ENCODE assay signal across 14 cellular contexts in the genomic region with DNA sequence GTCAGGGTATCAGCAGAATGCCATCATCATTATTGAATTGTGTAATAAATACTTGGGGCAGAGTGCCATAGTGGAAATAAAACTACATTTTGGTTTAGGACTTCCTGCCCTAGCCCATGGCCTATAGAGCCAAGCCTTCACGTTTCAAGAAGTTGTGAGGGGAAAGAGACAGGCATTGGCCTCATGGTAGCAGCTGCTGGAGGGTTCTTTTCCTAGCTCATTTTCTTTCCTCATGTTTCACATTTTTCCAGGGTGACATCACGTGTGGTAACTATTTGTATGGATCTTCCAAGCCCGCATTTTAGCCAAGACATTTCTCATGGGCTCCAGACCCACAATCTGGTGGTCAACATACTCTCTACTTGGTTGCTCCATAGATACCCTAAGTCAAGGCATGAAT.
DNase-seq lines count a peak whose midpoint lies in the region; FAIRE-seq and TF ChIP-seq lines count a peak whose summit lies in the region.
"Had no signal": no experiment of that assay in that cellular context is flagged by ENCODE, and none has a peak within 500 bp of the region (broad histone marks: within the 10 kb centered on the region; RNA-seq: fewer than 3 reads in every experiment).

No MANE protein-coding gene starts in this region.

- no peak for TF ChIP-seq CTCF in keratinocyte (optimal IDR thresholded peaks at IDR 0.05 in 1 of 3, IDR thresholded peaks at IDR 0.05 in 1 of 3, conservative IDR thresholded peaks at IDR 0.05 in 1 of 3; ENCODE audit: extremely low read depth in 1 of 3, insufficient read depth in 2 of 3, low read length in 3 of 3)

- H3K9me3 ChIP-seq in keratinocyte (ENCODE audit: control insufficient read depth, low read depth, low read length) = no peaks in the 10 kb centered on the region
- H3K9me3 ChIP-seq: heart right ventricle, transverse colon had no signal

- no peaks in the 10 kb centered on the region for H3K9me3 Mint-ChIP-seq in activated T-helper 1 cell treated with anti-CD3 and anti-CD28 coated beads, Interleukin-12 subunit alpha, Interleukin-12 subunit beta, Interleukin-2, Interleukin-4 antibody, amounts not matched to agents 30 ng/mL and 10 ng/mL and 1 ng/mL, durations not matched to agents 14 hours and 24 hours and 36 hours
- H3K9me3 Mint-ChIP-seq: neural progenitor cell had no signal

- H3K27me3 Mint-ChIP-seq in activated T-helper 1 cell treated with anti-CD3 and anti-CD28 coated beads, Interleukin-12 subunit alpha, Interleukin-12 subunit beta, Interleukin-2, Interleukin-4 antibody, amounts not matched to agents 30 ng/mL and 10 ng/mL and 1 ng/mL, durations not matched to agents 14 hours and 24 hours and 36 hours (ENCODE audit: insufficient read depth) = no peaks in the 10 kb centered on the region

- TF ChIP-seq POLR2A in H54 (IDR thresholded peaks at IDR 0.05; ENCODE audit: low read depth, low read length) = no peak

- H3K4me3 Mint-ChIP-seq in activated T-helper 1 cell treated with anti-CD3 and anti-CD28 coated beads, Interleukin-12 subunit alpha, Interleukin-12 subunit beta, Interleukin-2, Interleukin-4 antibody, amounts not matched to agents 30 ng/mL and 10 ng/mL and 1 ng/mL, durations not matched to agents 14 hours and 24 hours and 36 hours = no peak overlapping the region
- H3K4me3 Mint-ChIP-seq: neural progenitor cell had no signal

- no peaks in the 10 kb centered on the region for H3K9me1 ChIP-seq in keratinocyte (ENCODE audit: control insufficient read depth, extremely low read depth, insufficient read depth, low read length)

- H3K79me2 ChIP-seq in keratinocyte (ENCODE audit: control insufficient read depth, insufficient read depth, low read length) = peaks cover 66% of the 10 kb centered on the region

- DNase-seq in A172 (ENCODE audit: low spot score) (peak; percentile 54), H54 (ENCODE audit: insufficient read length, low spot score) (peak; percentile 6), astrocyte of the hippocampus (ENCODE audit: low read depth, low spot score) (peak; percentile 90), keratinocyte (ENCODE audit: low read depth, low spot score) (no peak), NCI-H526 treated with DMSO at 0.1 percent for 48 hours (lab: John Stamatoyannopoulos, UW) (no peak), SK-N-DZ (ENCODE audit: low spot score) (no peak)
- no peak for DNase-seq in activated T-helper 1 cell treated with anti-CD3 and anti-CD28 coated beads, Interleukin-12 subunit alpha, Interleukin-12 subunit beta, Interleukin-2, Interleukin-4 antibody, amounts not matched to agents 30 ng/mL and 10 ng/mL and 1 ng/mL, durations not matched to agents 14 hours and 24 hours and 36 hours (ENCODE audit: low spot score)
- no peak for DNase-seq in effector CD8-positive, alpha-beta T cell (lab: John Stamatoyannopoulos, UW)
- DNase-seq: amygdala; heart right ventricle; KBM-7; stimulated activated CD4-positive, alpha-beta T cell treated with anti-CD3 and anti-CD28 coated beads, Interleukin-4, amount 100 ng/mL, for 4 hours; transverse colon had no signal

- no peak overlapping the region for H3K4me2 ChIP-seq in keratinocyte (ENCODE audit: control insufficient read depth, extremely low read depth, insufficient read depth, low read depth, low read length)
- H3K4me2 ChIP-seq: neural progenitor cell had no signal

- peaks cover 8% of the 10 kb centered on the region for H3K4me1 ChIP-seq in keratinocyte (ENCODE audit: control insufficient read depth, extremely low read depth, insufficient read depth, low read length)

- H3K27ac ChIP-seq in keratinocyte (ENCODE audit: control insufficient read depth, insufficient read depth, low read length) = no peak overlapping the region
- H3K27ac ChIP-seq: neural progenitor cell, transverse colon had no signal

- peak; percentile 6 for FAIRE-seq in H54 (lab: Jason Lieb, UNC)
- peak; percentile 34 for FAIRE-seq in keratinocyte (lab: Jason Lieb, UNC)

- no peaks in the 10 kb centered on the region for H4K20me1 ChIP-seq in keratinocyte (ENCODE audit: control insufficient read depth, extremely low read depth, insufficient read depth, low read length)

- H3K4me3 ChIP-seq in keratinocyte (ENCODE audit: control insufficient read depth in 2 of 3, extremely low read depth in 1 of 3, insufficient read depth in 2 of 3, low read depth in 1 of 3, low read length in 3 of 3) = no peak overlapping the region
- H3K4me3 ChIP-seq: heart right ventricle, neural progenitor cell, transverse colon had no signal

- H3K9ac ChIP-seq in keratinocyte (ENCODE audit: control insufficient read depth, extremely low read depth, insufficient read depth, low read length) = no peak overlapping the region
- H3K9ac ChIP-seq: neural progenitor cell had no signal

- H3K36me3 Mint-ChIP-seq in activated T-helper 1 cell treated with anti-CD3 and anti-CD28 coated beads, Interleukin-12 subunit alpha, Interleukin-12 subunit beta, Interleukin-2, Interleukin-4 antibody, amounts not matched to agents 30 ng/mL and 10 ng/mL and 1 ng/mL, durations not matched to agents 14 hours and 24 hours and 36 hours (ENCODE audit: low read depth) = peaks cover 9% of the 10 kb centered on the region
- H3K36me3 Mint-ChIP-seq: neural progenitor cell had no signal

- no peaks in the 10 kb centered on the region for H3K36me3 ChIP-seq in keratinocyte (ENCODE audit: control insufficient read depth in 2 of 2, extremely low read depth in 1 of 2, insufficient read depth in 2 of 2, low read length in 2 of 2)
- H3K36me3 ChIP-seq: heart right ventricle, neural progenitor cell, transverse colon had no signal

- intact Hi-C loops in activated T-helper 1 cell treated with anti-CD3 and anti-CD28 coated beads, Interleukin-12 subunit alpha, Interleukin-12 subunit beta, Interleukin-2, Interleukin-4 antibody, amounts not matched to agents 30 ng/mL and 10 ng/mL and 1 ng/mL, durations not matched to agents 14 hours and 24 hours and 36 hours (cut with micrococcal nuclease) = no loop called here

- dilution Hi-C loops in keratinocyte (cut with MboI; ENCODE audit: extremely low pct_ligation_motif_present, low sequenced_read_pairs) = no loop called here

- no peak overlapping the region for H3K27ac Mint-ChIP-seq in activated T-helper 1 cell treated with anti-CD3 and anti-CD28 coated beads, Interleukin-12 subunit alpha, Interleukin-12 subunit beta, Interleukin-2, Interleukin-4 antibody, amounts not matched to agents 30 ng/mL and 10 ng/mL and 1 ng/mL, durations not matched to agents 14 hours and 24 hours and 36 hours
- H3K27ac Mint-ChIP-seq: neural progenitor cell had no signal

- no peak overlapping the region for H2AFZ ChIP-seq in keratinocyte (ENCODE audit: control insufficient read depth, low read length)
- H2AFZ ChIP-seq: neural progenitor cell had no signal

- H3K4me1 Mint-ChIP-seq in activated T-helper 1 cell treated with anti-CD3 and anti-CD28 coated beads, Interleukin-12 subunit alpha, Interleukin-12 subunit beta, Interleukin-2, Interleukin-4 antibody, amounts not matched to agents 30 ng/mL and 10 ng/mL and 1 ng/mL, durations not matched to agents 14 hours and 24 hours and 36 hours (ENCODE audit: low read depth) = peaks cover 46% of the 10 kb centered on the region

- H3K27me3 ChIP-seq in keratinocyte (ENCODE audit: control insufficient read depth, extremely low read depth, insufficient read depth, low read length) = no peaks in the 10 kb centered on the region
- H3K27me3 ChIP-seq: heart right ventricle, neural progenitor cell, transverse colon had no signal

Comparison
In these comparisons a context has a peak if more than half of its experiments do, and no peak if none do; other contexts are left out.
1. DNase-seq: peak in A172 (single experiment), H54 (single experiment) and astrocyte of the hippocampus (single experiment); none in keratinocyte (single experiment), NCI-H526 treated with DMSO at 0.1 percent for 48 hours (single experiment), SK-N-DZ (single experiment), activated T-helper 1 cell treated with anti-CD3 and anti-CD28 coated beads, Interleukin-12 subunit alpha, Interleukin-12 subunit beta, Interleukin-2, Interleukin-4 antibody, amounts not matched to agents 30 ng/mL and 10 ng/mL and 1 ng/mL, durations not matched to agents 14 hours and 24 hours and 36 hours (single experiment) and effector CD8-positive, alpha-beta T cell (single experiment).